ENCODE assay signal across 30 cellular contexts in genomic region chr12:107921062-107921461, GRCh38.
"Had no signal": no experiment of that assay in that cellular context is flagged by ENCODE, and none has a peak within 500 bp of the region (broad histone marks: within the 10 kb centered on the region; RNA-seq: fewer than 3 reads in every experiment).

No MANE protein-coding gene starts in this region.

- FAIRE-seq: colon had no signal

- H3K27me3 ChIP-seq: ascending aorta had no signal

- H3K27ac ChIP-seq: adrenal gland, ascending aorta, epithelial cell of prostate, gastrocnemius medialis, heart right ventricle, WERI-Rb-1 had no signal

- H3K36me3 ChIP-seq: adrenal gland, ascending aorta, gastrocnemius medialis, heart right ventricle, WERI-Rb-1 had no signal

- H3K9me3 ChIP-seq: adrenal gland, ascending aorta, gastrocnemius medialis, heart right ventricle had no signal

- DNase-seq: activated B cell treated with CpG ODN at 0.5 μM for 24 hours; activated CD4-positive, alpha-beta T cell treated with anti-CD3 and anti-CD28 coated beads for 48 hours; activated CD4-positive, alpha-beta T cell treated with anti-CD3 and anti-CD28 coated beads, Interleukin-2, amount 50 U/mL, for 1 hour; activated CD4-positive, alpha-beta T cell treated with anti-CD3 and anti-CD28 coated beads, Interleukin-2, amount 50 U/mL, for 48 hours; activated CD8-positive, alpha-beta memory T cell treated with anti-CD3 and anti-CD28 coated beads for 24 hours; activated CD8-positive, alpha-beta T cell treated with anti-CD3 and anti-CD28 coated beads for 36 hours; activated effector memory CD4-positive, alpha-beta T cell treated with anti-CD3 and anti-CD28 coated beads, Interleukin-2, amount 50 U/mL, for 16 hours; activated naive CD4-positive, alpha-beta T cell treated with anti-CD3 and anti-CD28 coated beads for 36 hours; activated naive CD8-positive, alpha-beta T cell treated with anti-CD3 and anti-CD28 coated beads for 36 hours; activated naive CD8-positive, alpha-beta T cell treated with anti-CD3 and anti-CD28 coated beads, Interleukin-2, amount 50 U/mL, for 24 hours; activated T-cell treated with anti-CD3 and anti-CD28 coated beads, Interleukin-2, amount 50 U/mL, for 4 hours; adrenal gland; amygdala; caudate nucleus; cortex of kidney; dermis blood vessel endothelial cell; effector CD4-positive, alpha-beta T cell; effector memory CD8-positive, alpha-beta T cell; foreskin fibroblast; gastrocnemius medialis; heart right ventricle; SW 1271; T-helper 1 cell; T-helper 17 cell; T1000; WERI-Rb-1 had no signal

- H3K4me3 ChIP-seq: adrenal gland, ascending aorta, gastrocnemius medialis, heart right ventricle had no signal

- H3K4me1 ChIP-seq: adrenal gland, ascending aorta, gastrocnemius medialis, heart right ventricle had no signal

- ATAC-seq: activated CD4-positive, CD25-positive, alpha-beta regulatory T cell treated with anti-CD3 and anti-CD28 coated beads, Interleukin-2, amount 50 U/mL, for 24 hours; activated CD8-positive, alpha-beta T cell treated with anti-CD3 and anti-CD28 coated beads for 36 hours; activated naive CD8-positive, alpha-beta T cell treated with anti-CD3 and anti-CD28 coated beads, Interleukin-2, amount 50 U/mL, for 24 hours; activated T-cell treated with anti-CD3 and anti-CD28 coated beads, Interleukin-2, amount 50 U/mL, for 4 hours; effector memory CD8-positive, alpha-beta T cell; gastrocnemius medialis; heart right ventricle; T-helper 17 cell had no signal
